17 cellular contexts compared by ENCODE assay signal in genomic region chr5:113447651-113448050, GRCh38. TPM values are rescaled to one million over a fixed set of nuclear protein-coding genes. Genes with fewer than 3 reads are reported as not detected.
DNase-seq lines count a peak whose midpoint lies in the region; ATAC-seq and TF ChIP-seq lines count a peak whose summit lies in the region.
"Had no signal": no experiment of that assay in that cellular context is flagged by ENCODE, and none has a peak within 500 bp of the region (broad histone marks: within the 10 kb centered on the region; RNA-seq: fewer than 3 reads in every experiment).

No MANE protein-coding gene starts in this region.

- TF ChIP-seq CTCF in AG04450 (IDR thresholded peaks at IDR 0.05; ENCODE audit: low read depth, low read length), result peak; percentile 39; the same call in 1 of the 2 replicates
- peak; percentile 31; the same call in 2 of the 3 replicates for TF ChIP-seq CTCF in H9 (conservative IDR thresholded peaks at IDR 0.05)
- TF ChIP-seq CTCF in RWPE2 (IDR thresholded peaks at IDR 0.05; ENCODE audit: poor library complexity, severe bottlenecking), result peak; percentile 18
- TF ChIP-seq CTCF in fibroblast of pulmonary artery (IDR thresholded peaks at IDR 0.05; ENCODE audit: low read length, missing control alignments), result peak; percentile 30

- H3K9me3 ChIP-seq in AG04450 (ENCODE audit: control insufficient read depth, insufficient read depth, low read length) (no peaks in the 10 kb centered on the region), H9 (ENCODE audit: control insufficient read depth, low read depth, low read length) (no peaks in the 10 kb centered on the region), RWPE2 (ENCODE audit: severe bottlenecking) (peaks cover 4% of the 10 kb centered on the region)
- H3K9me3 ChIP-seq: body of pancreas, thyroid gland had no signal

- no peaks in the 10 kb centered on the region for H3K36me3 ChIP-seq in RWPE2 (ENCODE audit: low read depth)
- H3K36me3 ChIP-seq: thyroid gland had no signal

- H3K23me2 ChIP-seq in H9 (ENCODE audit: insufficient read length, low read depth, low read length, poor library complexity, severe bottlenecking), result no peaks in the 10 kb centered on the region

- H3K27ac Mint-ChIP-seq in H9, result no peak overlapping the region; a peak in 1 of 7 replicates
- no peak overlapping the region for H3K27ac Mint-ChIP-seq in naive thymus-derived CD8-positive, alpha-beta T cell
- H3K27ac Mint-ChIP-seq: CD8-positive, alpha-beta T cell; T-helper 1 cell treated with Interleukin-12 subunit alpha and Interleukin-12 subunit beta and Interleukin-4 antibody, amounts not matched to agents 30 μg/mL and 1 μg/mL, for 36 hours had no signal

- no peaks in the 10 kb centered on the region for H4K20me1 ChIP-seq in H9 (ENCODE audit: control insufficient read depth, insufficient read depth, insufficient read length)

- H3K18ac ChIP-seq in H9 (ENCODE audit: insufficient read length, low read depth, low read length), result no peak overlapping the region

- H3K4me1 ChIP-seq in H9 (ENCODE audit: insufficient read depth, low read length) (no peaks in the 10 kb centered on the region), RWPE2 (ENCODE audit: insufficient read depth, poor library complexity, severe bottlenecking) (no peaks in the 10 kb centered on the region)
- H3K4me1 ChIP-seq: body of pancreas, thyroid gland had no signal

- ATAC-seq in RWPE2 (ENCODE audit: low read depth) (peak; percentile 61), HG02798 (IDR thresholded peaks at IDR 0.05; ENCODE audit: poor library complexity, unreplicated experiment) (no peak)
- no peak for ATAC-seq in naive thymus-derived CD8-positive, alpha-beta T cell
- ATAC-seq: body of pancreas; CD8-positive, alpha-beta T cell; left colon had no signal

- H4K8ac ChIP-seq in H9 (replicated peaks; ENCODE audit: insufficient read length, low read depth, low read length), result no peak overlapping the region

- no peak overlapping the region for H3K4me3 ChIP-seq in AG04450 (ENCODE audit: low read depth, low read length)
- H3K4me3 ChIP-seq in RWPE2 (ENCODE audit: severe bottlenecking), result no peak overlapping the region
- H3K4me3 ChIP-seq in fibroblast of pulmonary artery (replicated peaks; ENCODE audit: low read depth, low read length), result no peak overlapping the region
- H3K4me3 ChIP-seq: body of pancreas, thyroid gland had no signal

- peaks cover 2% of the 10 kb centered on the region for H3K27me3 Mint-ChIP-seq in H9 (ENCODE audit: low read depth)
- peaks cover 10 to 42% (median 22%) of the 10 kb centered on the region in 5 donors for H3K27me3 Mint-ChIP-seq in naive thymus-derived CD8-positive, alpha-beta T cell

- no peak overlapping the region for H2BK20ac ChIP-seq in H9 (ENCODE audit: low read depth, low read length, poor library complexity, severe bottlenecking)

- no peak overlapping the region for H2BK12ac ChIP-seq in H9 (ENCODE audit: insufficient read length, low read depth, low read length)

- peaks cover 11% of the 10 kb centered on the region in 2 experiments; a peak in 4 of 5 replicates for H3K9me3 Mint-ChIP-seq in H9
- peaks cover 0 to 12% (median 0%) of the 10 kb centered on the region in 9 donors for H3K9me3 Mint-ChIP-seq in naive thymus-derived CD8-positive, alpha-beta T cell
- H3K9me3 Mint-ChIP-seq: T-helper 1 cell treated with Interleukin-12 subunit alpha and Interleukin-12 subunit beta and Interleukin-4 antibody, amounts not matched to agents 30 μg/mL and 1 μg/mL, for 36 hours had no signal

- H3K27ac ChIP-seq in AG04450 (ENCODE audit: low read depth, low read length) (no peak overlapping the region), H9 (ENCODE audit: insufficient read length, low read depth, low read length) (no peak overlapping the region), RWPE2 (ENCODE audit: poor library complexity, severe bottlenecking) (no peak overlapping the region)
- H3K27ac ChIP-seq: body of pancreas, thyroid gland had no signal

- no peak overlapping the region for H3K14ac ChIP-seq in H9 (ENCODE audit: insufficient read depth, low read length)

- POLR2A ChIA-PET in AG04450 (lab: Yijun Ruan, JAX), result no interaction called here
- POLR2A ChIA-PET in naive thymus-derived CD8-positive, alpha-beta T cell (lab: Charles Lee), result no interaction called here

- no peak overlapping the region for H2BK5ac ChIP-seq in H9 (ENCODE audit: insufficient read length, low read length)

- no peak for TF ChIP-seq POLR2A in erythroblast (IDR thresholded peaks at IDR 0.05; ENCODE audit: low read length)

- no peaks in the 10 kb centered on the region for H3K4me1 Mint-ChIP-seq in H9
- H3K4me1 Mint-ChIP-seq in naive thymus-derived CD8-positive, alpha-beta T cell, result peaks cover 4 to 7% (median 4%) of the 10 kb centered on the region in 4 donors

- no peaks in the 10 kb centered on the region for H3K79me1 ChIP-seq in H9 (ENCODE audit: insufficient read depth, low read depth, low read length, poor library complexity, severe bottlenecking)

- no peak overlapping the region for H3K9ac ChIP-seq in H9 (ENCODE audit: extremely low read depth, insufficient read length, low read length)

- no peak overlapping the region for H3K4me3 Mint-ChIP-seq in H9
- H3K4me3 Mint-ChIP-seq in naive thymus-derived CD8-positive, alpha-beta T cell, result no peak overlapping the region
- H3K4me3 Mint-ChIP-seq: CD8-positive, alpha-beta T cell; T-helper 1 cell treated with Interleukin-12 subunit alpha and Interleukin-12 subunit beta and Interleukin-4 antibody, amounts not matched to agents 30 μg/mL and 1 μg/mL, for 36 hours had no signal

- peaks cover 4% of the 10 kb centered on the region for H3K27me3 ChIP-seq in AG04450 (ENCODE audit: control insufficient read depth, insufficient read depth, low read length)
- no peaks in the 10 kb centered on the region for H3K27me3 ChIP-seq in H9 (ENCODE audit: insufficient read depth, low read length)
- H3K27me3 ChIP-seq in RWPE2 (ENCODE audit: insufficient read depth, poor library complexity, severe bottlenecking), result no peaks in the 10 kb centered on the region
- H3K27me3 ChIP-seq: body of pancreas, thyroid gland had no signal

- no peak overlapping the region for H2BK120ac ChIP-seq in H9 (ENCODE audit: low read depth, low read length, poor library complexity, severe bottlenecking)

- WGBS in H9 (ENCODE audit: extremely low coverage, insufficient read length, low lambda C conversion rate), result no CpG with 5 or more reads among the region's 2 CpGs

- no peak overlapping the region for H2AFZ ChIP-seq in H9 (ENCODE audit: low read length)

- no peak overlapping the region for H2AK5ac ChIP-seq in H9 (ENCODE audit: insufficient read length, low read length)

- no peak overlapping the region for H3K4ac ChIP-seq in H9 (ENCODE audit: low read depth, low read length)

- H3K4me2 ChIP-seq in H9 (ENCODE audit: insufficient read depth, insufficient read length, low read length), result no peak overlapping the region

- peaks cover 0 to 5% (median 5%) of the 10 kb centered on the region in 3 experiments; a peak in 4 of 7 replicates for H3K36me3 Mint-ChIP-seq in H9 (ENCODE audit: insufficient read depth in 1 of 3, low read depth in 3 of 3)
- peaks cover 0 to 4% (median 0%) of the 10 kb centered on the region in 3 donors for H3K36me3 Mint-ChIP-seq in naive thymus-derived CD8-positive, alpha-beta T cell
- H3K36me3 Mint-ChIP-seq: CD8-positive, alpha-beta T cell had no signal

- H3K56ac ChIP-seq in H9 (ENCODE audit: insufficient read length, low read depth, low read length), result no peak overlapping the region

- H4K91ac ChIP-seq in H9 (ENCODE audit: insufficient read length, low read depth, low read length), result no peak overlapping the region

- DNase-seq in AG04450 (ENCODE audit: low read depth, low spot score) (no peak), H9 (no peak), RWPE2 (ENCODE audit: low spot score) (no peak), fibroblast of pulmonary artery (ENCODE audit: low read depth) (peak; percentile 13), erythroblast (lab: John Stamatoyannopoulos, UW) (no peak), NK-92 (lab: John Stamatoyannopoulos, UW; ENCODE audit: unreplicated experiment) (no peak)
- DNase-seq in naive thymus-derived CD8-positive, alpha-beta T cell, result no peak
- DNase-seq: activated T-cell treated with anti-CD3 and anti-CD28 coated beads for 4 hours; body of pancreas; CD8-positive, alpha-beta T cell; left colon; NCI-H526 treated with DMSO at 0.1 percent for 48 hours; posterior cingulate gyrus; thyroid gland had no signal

- no peaks in the 10 kb centered on the region for H3K79me2 ChIP-seq in H9 (ENCODE audit: insufficient read depth, low read length)

- no peak overlapping the region for H3T11ph ChIP-seq in H9 (ENCODE audit: low read length)

- H4K5ac ChIP-seq in H9 (ENCODE audit: insufficient read length, low read depth, low read length), result no peak overlapping the region

- CTCF ChIA-PET in AG04450 (lab: Charles Lee), result interaction anchor here (0.6 to 2.1 kb wide), 5 partner anchors 12 to 664 kb away, joined by 3 to 7 read pairs (median 3); no protein-coding TSS in a partner anchor

- no peak overlapping the region for H3K23ac ChIP-seq in H9 (ENCODE audit: insufficient read length, low read depth, low read length)

- H2BK15ac ChIP-seq in H9 (ENCODE audit: low read depth, low read length), result no peak overlapping the region

RNA-seq across cellular contexts. Expression of gene TSSK1B, which starts 12.9 kb away (rescaled TPM):
- 0.10 TPM in 1 of 2 replicates, not detected in the other for polyA plus RNA-seq in AG04450 (2011; rRNA removed)
- 1.5 and 1.7 TPM in 2 replicates for polyA minus RNA-seq in AG04450 (2011; rRNA and poly(A)+ RNA removed)
- 0.17 TPM in 1 of 2 replicates, not detected in the other for total RNA-seq in H9 (2021)
- total RNA-seq in naive thymus-derived CD8-positive, alpha-beta T cell, result not detected
- not detected for polyA plus RNA-seq in naive thymus-derived CD8-positive, alpha-beta T cell
- total RNA-seq: body of pancreas; CD8-positive, alpha-beta T cell; left colon had no signal
- polyA plus RNA-seq: fibroblast of lung had no signal

RNA-seq across cellular contexts. Expression of gene MCC, which starts 40.6 kb away (rescaled TPM):
- 17.0 and 17.5 TPM in 2 replicates for polyA plus RNA-seq in AG04450 (2011; rRNA removed)
- 60.3 and 64.2 TPM in 2 replicates for polyA minus RNA-seq in AG04450 (2011; rRNA and poly(A)+ RNA removed)
- 7.6 and 7.9 TPM in 2 replicates for total RNA-seq in H9 (2021)
- 1 to 10 TPM; 1.8 to 2.9 TPM for total RNA-seq in naive thymus-derived CD8-positive, alpha-beta T cell
- 1 to 10 TPM; 1.2 to 4.6 (median 2.0) TPM for polyA plus RNA-seq in naive thymus-derived CD8-positive, alpha-beta T cell
